8 cellular contexts compared by ENCODE assay signal in the genomic region with DNA sequence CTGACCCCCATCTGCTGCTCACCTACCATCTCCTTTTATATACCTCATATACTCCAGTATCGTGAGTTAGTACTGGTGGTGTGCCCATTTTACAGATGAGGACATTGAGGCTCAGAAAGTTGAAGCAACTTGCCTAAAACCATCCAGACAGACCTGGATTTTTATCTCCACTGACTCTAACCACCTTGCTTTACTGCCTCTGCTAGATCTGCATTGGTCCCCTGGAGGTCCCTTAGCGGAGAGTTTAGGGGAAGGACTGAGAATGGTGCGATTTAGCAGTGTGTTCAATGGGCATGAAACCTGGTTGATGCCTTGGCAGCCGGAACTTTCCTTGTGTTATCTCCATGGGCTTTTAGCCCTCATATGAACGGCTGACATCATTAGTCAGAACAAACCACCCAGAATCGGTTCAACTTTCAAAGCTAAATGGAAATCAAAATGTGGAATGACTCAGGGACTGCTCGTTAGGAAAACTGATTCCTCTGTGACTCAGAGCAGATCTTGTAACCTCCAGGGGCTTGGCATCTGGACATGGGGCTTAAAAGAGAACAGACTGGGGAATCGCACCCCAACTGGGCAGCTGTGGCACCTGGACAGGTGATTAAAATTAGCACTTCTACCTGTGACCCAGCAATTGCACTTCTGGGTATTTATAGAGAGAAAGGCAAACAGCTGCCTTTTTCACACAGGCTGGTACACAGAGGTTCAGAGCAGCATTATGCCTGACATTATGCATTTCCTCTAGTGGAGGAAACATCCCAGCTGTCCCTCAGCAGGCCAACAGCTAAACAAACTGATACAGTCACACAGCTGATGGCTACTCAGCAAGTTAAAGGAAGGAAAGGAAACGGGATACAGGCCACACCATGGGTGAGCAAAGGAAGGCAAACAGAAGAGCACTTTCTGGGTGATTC. TPM values are rescaled to one million over a fixed set of nuclear protein-coding genes. Genes with fewer than 3 reads are reported as not detected.
DNase-seq lines count a peak whose midpoint lies in the region; ATAC-seq and TF ChIP-seq lines count a peak whose summit lies in the region.

No MANE protein-coding gene starts in this region.

- H3K9me3 ChIP-seq in ovary: no peaks in the 10 kb centered on the region

- ATAC-seq in esophagus mucosa (peak; percentile 60), HG03095 (IDR thresholded peaks at IDR 0.05; ENCODE audit: unreplicated experiment) (no peak), GM18502 (IDR thresholded peaks at IDR 0.05; ENCODE audit: poor library complexity, unreplicated experiment) (no peak)

- no peaks in the 10 kb centered on the region for H3K36me3 ChIP-seq in ovary

- H3K27ac ChIP-seq in ovary: peak overlapping the region; percentile 16 to 82

- H3K27me3 ChIP-seq in ovary: no peaks in the 10 kb centered on the region

- TF ChIP-seq EP300 in ovary (IDR thresholded peaks at IDR 0.05): no peak

- H3K4me1 ChIP-seq in ovary (ENCODE audit: insufficient read depth): peaks cover 9% of the 10 kb centered on the region

- TF ChIP-seq POLR2A in ovary (IDR thresholded peaks at IDR 0.05): no peak

- intact Hi-C loops in ovary (cut with DNase I): no loop called here

- 34 to 38% (median 35%) methylated on average over 9 of the region's 9 CpGs for WGBS in ovary, 3 donors

- peak; percentile 94 for DNase-seq in EL
- DNase-seq in NCI-H774 (lab: John Stamatoyannopoulos, UW): peak; percentile 76
- peak in 3 of 5 donors; percentile 27 to 61 (median 59) for DNase-seq in ovary
- DNase-seq in activated effector memory CD4-positive, alpha-beta T cell treated with Interleukin-2 at 50 U/mL for 16 hours: no peak
- no peak for DNase-seq in T-helper 2 cell

- no peak overlapping the region for H3K4me3 ChIP-seq in ovary

- no peak for TF ChIP-seq CTCF in ovary (IDR thresholded peaks at IDR 0.05)

RNA-seq across cellular contexts. Expression of a gene that starts 25.3 kb away (rescaled TPM):
- total RNA-seq in esophagus mucosa (22.5 TPM), ovary (10 to 100 TPM; 17.2 to 38.5 (median 24.0) TPM)
- polyA plus RNA-seq in ovary: 10 to 100 TPM in 1 of 2 donors, 1 to 10 TPM in 1; 9.4 to 19.4 TPM

Comparison
In these comparisons a context has a peak if more than half of its experiments do, and no peak if none do; other contexts are left out.
1. DNase-seq: peak in EL (single experiment), NCI-H774 (single experiment) and ovary (3 of 5); none in activated effector memory CD4-positive, alpha-beta T cell treated with Interleukin-2 at 50 U/mL for 16 hours (single experiment) and T-helper 2 cell (0 of 5).